In the genomic region with DNA sequence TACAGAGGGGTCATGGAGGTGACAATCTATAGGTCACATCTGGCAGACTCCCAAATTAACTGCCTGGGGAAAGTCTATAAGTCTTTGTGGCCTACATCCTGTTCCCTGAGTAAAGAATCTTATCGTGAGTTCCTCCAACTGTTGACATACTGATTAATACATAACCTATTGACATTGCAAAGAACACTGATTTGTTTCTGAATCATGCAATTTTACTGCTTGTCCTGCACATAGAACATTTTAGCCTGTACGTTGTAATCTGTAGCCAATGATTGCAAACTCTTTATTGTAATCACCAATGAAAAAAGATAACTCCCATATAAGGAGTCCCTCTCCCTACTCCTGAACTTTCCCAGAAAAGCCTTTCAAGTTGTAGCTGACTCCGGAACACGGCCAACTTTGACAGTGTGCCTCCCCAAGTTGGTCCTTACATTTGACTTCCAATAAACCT, we compare ENCODE assay signal across 16 cellular contexts. TPM values are rescaled to one million over a fixed set of nuclear protein-coding genes. Genes with fewer than 3 reads are reported as not detected.
DNase-seq lines count a peak whose midpoint lies in the region; ATAC-seq, FAIRE-seq and TF ChIP-seq lines count a peak whose summit lies in the region.
"Had no signal": no experiment of that assay in that cellular context is flagged by ENCODE, and none has a peak within 500 bp of the region (broad histone marks: within the 10 kb centered on the region; RNA-seq: fewer than 3 reads in every experiment).

No MANE protein-coding gene starts in this region.

- peaks cover 18% of the 10 kb centered on the region for H3F3A ChIP-seq in PC-3 (ENCODE audit: low read length, unreplicated experiment)

- no peaks in the 10 kb centered on the region for H3K9me3 ChIP-seq in A549
- no peaks in the 10 kb centered on the region for H3K9me3 ChIP-seq in PC-3 (ENCODE audit: low read length)
- no peaks in the 10 kb centered on the region for H3K9me3 ChIP-seq in right lobe of liver
- H3K9me3 ChIP-seq: adrenal gland, testis had no signal

- no peak overlapping the region for H3K27ac Mint-ChIP-seq in activated naive CD8-positive, alpha-beta T cell treated with anti-CD3 and anti-CD28 coated beads, Interleukin-2, amount 50 U/mL, for 24 hours

- no peak overlapping the region for H3K4me3 Mint-ChIP-seq in activated naive CD8-positive, alpha-beta T cell treated with anti-CD3 and anti-CD28 coated beads, Interleukin-2, amount 50 U/mL, for 24 hours

- ATAC-seq in A549 (peak; percentile 88 to 96), PC-3 (peak; percentile 76), right lobe of liver (peak; percentile 80 to 85 (median 83)), GM18909 (IDR thresholded peaks at IDR 0.05; ENCODE audit: poor library complexity, unreplicated experiment) (no peak)
- ATAC-seq in activated naive CD8-positive, alpha-beta T cell treated with anti-CD3 and anti-CD28 coated beads, Interleukin-2, amount 50 U/mL, for 24 hours, result no peak
- ATAC-seq: left ventricle myocardium superior had no signal

- peaks cover 10% of the 10 kb centered on the region for H3K9me3 Mint-ChIP-seq in activated naive CD8-positive, alpha-beta T cell treated with anti-CD3 and anti-CD28 coated beads, Interleukin-2, amount 50 U/mL, for 24 hours

- TF ChIP-seq POLR2A in A549 (IDR thresholded peaks at IDR 0.05; ENCODE audit: low read length) (no peak), right lobe of liver (IDR thresholded peaks at IDR 0.05) (peak; percentile 11)

- no peaks in the 10 kb centered on the region for H3K9me2 ChIP-seq in PC-3 (replicated peaks; ENCODE audit: low read length)

- WGBS in A549 (ENCODE audit: missing lambda C conversion rate), result 2% methylated on average over 4 of the region's 4 CpGs
- WGBS in right lobe of liver (ENCODE audit: insufficient coverage, low coverage, low lambda C conversion rate, missing lambda C conversion rate), result 6% methylated on average over 4 of the region's 4 CpGs

- no peaks in the 10 kb centered on the region for H4K20me1 ChIP-seq in PC-3 (ENCODE audit: low read length)

- H3K36me3 ChIP-seq in PC-3 (ENCODE audit: low read depth, low read length), result no peaks in the 10 kb centered on the region
- H3K36me3 ChIP-seq in right lobe of liver, result no peaks in the 10 kb centered on the region
- H3K36me3 ChIP-seq: adrenal gland had no signal

- TF ChIP-seq RAD21 in A549 (conservative IDR thresholded peaks at IDR 0.05 in 1 of 2, IDR thresholded peaks at IDR 0.05 in 1 of 2), result no peak

- no peak for TF ChIP-seq CTCF in A549 (IDR thresholded peaks at IDR 0.05)
- no peak for TF ChIP-seq CTCF in PC-3 (conservative IDR thresholded peaks at IDR 0.05; ENCODE audit: low read depth, low read length)
- no peak for TF ChIP-seq CTCF in epithelial cell of esophagus (IDR thresholded peaks at IDR 0.05; ENCODE audit: insufficient read depth, low read depth, low read length, missing control alignments)
- TF ChIP-seq CTCF in right lobe of liver (IDR thresholded peaks at IDR 0.05), result no peak

- POLR2A ChIA-PET in A549 (lab: Yijun Ruan, JAX), result no interaction called here
- POLR2A ChIA-PET in PC-3 (lab: Charles Lee; ENCODE audit: unreplicated experiment), result no interaction called here

- intact Hi-C loops in PC-3 (cut with micrococcal nuclease) (loop anchor here (1.0 kb wide), 1 partner anchor 26 kb away; no protein-coding TSS in a partner anchor), right lobe of liver (cut with DNase I) (no loop called here)

- no TSS peak for BruUV-seq in PC-3 (replicated peaks; lab: Mats Ljungman, UMichigan)

- peak in 1 of 2 experiments; percentile 29; a peak in 1 of 5 replicates for TF ChIP-seq EP300 in A549 (IDR thresholded peaks at IDR 0.05)

- H3K27ac ChIP-seq in A549, result peak overlapping the region; percentile 70 to 71; a peak in 5 of 6 replicates
- H3K27ac ChIP-seq in PC-3 (ENCODE audit: low read length), result peak overlapping the region; percentile 98
- H3K27ac ChIP-seq in right lobe of liver, result peak overlapping the region in 2 of 3 donors; percentile 23 to 36
- H3K27ac ChIP-seq: adrenal gland, testis had no signal

- H3K4me3 ChIP-seq in A549, result no peak overlapping the region
- H3K4me3 ChIP-seq in PC-3 (ENCODE audit: low read length), result no peak overlapping the region; the same call in 1 of the 2 replicates
- no peak overlapping the region for H3K4me3 ChIP-seq in epithelial cell of esophagus (ENCODE audit: low read length)
- no peak overlapping the region for H3K4me3 ChIP-seq in right lobe of liver
- H3K4me3 ChIP-seq: adrenal gland, testis had no signal

- DNase-seq in A549 (ENCODE audit: low read depth in 1 of 2, low spot score in 1 of 2), result peak; percentile 40 to 89
- DNase-seq in PC-3, result peak; percentile 88
- DNase-seq in epithelial cell of esophagus (ENCODE audit: low read depth), result peak; percentile 58
- DNase-seq in right lobe of liver, result no peak
- DNase-seq in GF-D8 (lab: John Stamatoyannopoulos, UW), result no peak
- DNase-seq in dedifferentiated amniotic fluid mesenchymal stem cell (ENCODE audit: extremely low spot score), result no peak
- DNase-seq in activated naive CD8-positive, alpha-beta T cell treated with anti-CD3 and anti-CD28 coated beads, Interleukin-2, amount 50 U/mL, for 24 hours, result no peak
- DNase-seq: activated CD4-positive, CD25-positive, alpha-beta regulatory T cell; activated CD8-positive, alpha-beta memory T cell treated with anti-CD3 and anti-CD28 coated beads, Interleukin-2, amount 50 U/mL, for 4 hours; adrenal gland; left ventricle myocardium superior; NCI-H2171; testis had no signal

- peak; percentile 13 for FAIRE-seq in A549 (lab: Jason Lieb, UNC)

- peaks cover 7% of the 10 kb centered on the region for H3K27me3 Mint-ChIP-seq in activated naive CD8-positive, alpha-beta T cell treated with anti-CD3 and anti-CD28 coated beads, Interleukin-2, amount 50 U/mL, for 24 hours

- H3K79me2 ChIP-seq in PC-3 (ENCODE audit: low read length), result no peaks in the 10 kb centered on the region

- H2AFZ ChIP-seq in PC-3 (ENCODE audit: low read length), result no peak overlapping the region

- H3K27me3 ChIP-seq in PC-3 (ENCODE audit: low read length) (no peaks in the 10 kb centered on the region), right lobe of liver (no peaks in the 10 kb centered on the region)
- H3K27me3 ChIP-seq: adrenal gland, testis had no signal

- CTCF ChIA-PET in A549 (lab: Yijun Ruan, JAX), result interaction anchor here (0.7 kb wide), 1 partner anchor 12 kb away, joined by 4 read pairs; no protein-coding TSS in a partner anchor
- CTCF ChIA-PET in PC-3 (lab: Charles Lee), result no interaction called here

- H3K4me2 ChIP-seq in A549 (peak overlapping the region; percentile 52), PC-3 (ENCODE audit: low read length) (peak overlapping the region; percentile 52)

- no peaks in the 10 kb centered on the region for H3K4me1 Mint-ChIP-seq in activated naive CD8-positive, alpha-beta T cell treated with anti-CD3 and anti-CD28 coated beads, Interleukin-2, amount 50 U/mL, for 24 hours

- no peaks in the 10 kb centered on the region for H3K36me3 Mint-ChIP-seq in activated naive CD8-positive, alpha-beta T cell treated with anti-CD3 and anti-CD28 coated beads, Interleukin-2, amount 50 U/mL, for 24 hours (ENCODE audit: low read depth)

- H3K4me1 ChIP-seq in A549 (peaks cover 25% of the 10 kb centered on the region), PC-3 (ENCODE audit: insufficient read depth, low read length) (peaks cover 31% of the 10 kb centered on the region), right lobe of liver (peaks cover 0 to 24% (median 4%) of the 10 kb centered on the region in 4 donors)
- H3K4me1 ChIP-seq: adrenal gland, testis had no signal

- H3K9ac ChIP-seq in PC-3 (ENCODE audit: low read length), result peak overlapping the region; percentile 82

TF ChIP-seq in A549, 52 proteins besides CTCF, POLR2A, EP300 and RAD21 (continues in another document):
- TF ChIP-seq KDM1A (IDR thresholded peaks at IDR 0.05; ENCODE audit: low read depth), result no peak
- no peak for TF ChIP-seq TFCP2L1 (CRISPR knock-in tag; IDR thresholded peaks at IDR 0.05)
- TF ChIP-seq TP53 (CRISPR knock-in tag; IDR thresholded peaks at IDR 0.05), result no peak
- TF ChIP-seq, protein P1, sequence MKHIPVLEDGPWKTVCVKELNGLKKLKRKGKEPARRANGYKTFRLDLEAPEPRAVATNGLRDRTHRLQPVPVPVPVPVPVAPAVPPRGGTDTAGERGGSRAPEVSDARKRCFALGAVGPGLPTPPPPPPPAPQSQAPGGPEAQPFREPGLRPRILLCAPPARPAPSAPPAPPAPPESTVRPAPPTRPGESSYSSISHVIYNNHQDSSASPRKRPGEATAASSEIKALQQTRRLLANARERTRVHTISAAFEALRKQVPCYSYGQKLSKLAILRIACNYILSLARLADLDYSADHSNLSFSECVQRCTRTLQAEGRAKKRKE (CRISPR knock-in tag; IDR thresholded peaks at IDR 0.05; ENCODE audit: low read depth), result no peak
- TF ChIP-seq, protein P2, sequence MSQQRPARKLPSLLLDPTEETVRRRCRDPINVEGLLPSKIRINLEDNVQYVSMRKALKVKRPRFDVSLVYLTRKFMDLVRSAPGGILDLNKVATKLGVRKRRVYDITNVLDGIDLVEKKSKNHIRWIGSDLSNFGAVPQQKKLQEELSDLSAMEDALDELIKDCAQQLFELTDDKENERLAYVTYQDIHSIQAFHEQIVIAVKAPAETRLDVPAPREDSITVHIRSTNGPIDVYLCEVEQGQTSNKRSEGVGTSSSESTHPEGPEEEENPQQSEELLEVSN (IDR thresholded peaks at IDR 0.05; ENCODE audit: borderline replicate concordance, low read depth), result no peak
- TF ChIP-seq, protein P3, sequence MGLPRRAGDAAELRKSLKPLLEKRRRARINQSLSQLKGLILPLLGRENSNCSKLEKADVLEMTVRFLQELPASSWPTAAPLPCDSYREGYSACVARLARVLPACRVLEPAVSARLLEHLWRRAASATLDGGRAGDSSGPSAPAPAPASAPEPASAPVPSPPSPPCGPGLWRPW (IDR thresholded peaks at IDR 0.05), result no peak
- TF ChIP-seq FOXS1 (CRISPR knock-in tag; IDR thresholded peaks at IDR 0.05), result no peak
- no peak for TF ChIP-seq MYC (IDR thresholded peaks at IDR 0.05; ENCODE audit: borderline replicate concordance, low read length)
- no peak for TF ChIP-seq CBX8 (IDR thresholded peaks at IDR 0.05)
- TF ChIP-seq SMC3 (IDR thresholded peaks at IDR 0.05), result no peak
- TF ChIP-seq CEBPB (IDR thresholded peaks at IDR 0.05), result peak; percentile 9 to 61; a peak in 2 of 4 replicates
- TF ChIP-seq NPAS2 (CRISPR knock-in tag; IDR thresholded peaks at IDR 0.05; ENCODE audit: borderline replicate concordance), result no peak
- TF ChIP-seq ZSCAN20 (CRISPR knock-in tag; IDR thresholded peaks at IDR 0.05), result no peak
- TF ChIP-seq CHD2 (IDR thresholded peaks at IDR 0.05; ENCODE audit: low read length, partially characterized antibody), result no peak
- no peak for TF ChIP-seq CBX2 (IDR thresholded peaks at IDR 0.05; ENCODE audit: borderline replicate concordance, low read depth)

RNA-seq across cellular contexts. Expression of a gene that starts 18.8 kb away (rescaled TPM):
- not detected in 2 replicates for polyA plus RNA-seq in A549 (2011; rRNA removed)
- not detected in 2 replicates for polyA plus RNA-seq in A549 (2012; cell fraction: cytosol; rRNA removed)
- 0.05 TPM in 1 of 2 replicates, not detected in the other for polyA plus RNA-seq in A549 (2012; cell fraction: nucleus; rRNA removed)
- not detected in 3 replicates for polyA plus RNA-seq in A549 (2017; fragmentation: RNase III; extraction: RNeasy Plus Mini Kit Qiagen cat#74134 plus additional on column Dnase treatment)
- polyA minus RNA-seq in A549 (2011; rRNA and poly(A)+ RNA removed), result not detected in 2 replicates
- 0.26 TPM in 1 of 2 replicates, not detected in the other for total RNA-seq in PC-3 (2014; rRNA removed)
- total RNA-seq in right lobe of liver, result not detected
- total RNA-seq: A673, adrenal gland, dermis microvascular lymphatic vessel endothelial cell, left ventricle myocardium superior had no signal
- polyA plus RNA-seq: adrenal gland had no signal

Comparison
In these comparisons a context has a peak if more than half of its experiments do, and no peak if none do; other contexts are left out.
1. ATAC-seq: peak in A549 (2 of 2), PC-3 (single experiment) and right lobe of liver (4 of 4); none in GM18909 (single experiment) and activated naive CD8-positive, alpha-beta T cell treated with anti-CD3 and anti-CD28 coated beads, Interleukin-2, amount 50 U/mL, for 24 hours (single experiment).
2. DNase-seq: peak in A549 (2 of 2), PC-3 (single experiment) and epithelial cell of esophagus (single experiment); none in right lobe of liver (0 of 3), GF-D8 (single experiment), dedifferentiated amniotic fluid mesenchymal stem cell (single experiment) and activated naive CD8-positive, alpha-beta T cell treated with anti-CD3 and anti-CD28 coated beads, Interleukin-2, amount 50 U/mL, for 24 hours (single experiment).
3. H3K27ac ChIP-seq: peak in every context shown above with its lines; median percentile 98 in PC-3; 70 in A549; 30 in right lobe of liver.